Comparison of ENCODE assay signal across 8 cellular contexts in genomic region chr13:101520672-101521071, GRCh38.
A peak's percentile ranks its signal among the peaks of the same experiment; 100 is the strongest.
DNase-seq lines count a peak whose midpoint lies in the region; ATAC-seq and TF ChIP-seq lines count a peak whose summit lies in the region.

No MANE protein-coding gene starts in this region.

- no peaks in the 10 kb centered on the region; the same call in 1 of the 2 replicates for H3K36me3 ChIP-seq in Panc1 (ENCODE audit: control insufficient read depth, insufficient read depth, low read length)

- H3K4me1 ChIP-seq in Panc1 (ENCODE audit: control insufficient read depth, insufficient read depth, low read length): peaks cover 4% of the 10 kb centered on the region; the same call in 1 of the 2 replicates

- H3K9me3 Mint-ChIP-seq in CD4-positive, alpha-beta T cell: no peaks in the 10 kb centered on the region

- in situ Hi-C loops in Panc1 (cut with HindIII; ENCODE audit: low pct_unique_long_range_greater_than_20kb, low sequenced_read_pairs) (no loop called here), G401 (cut with HindIII; ENCODE audit: low sequenced_read_pairs) (no loop called here)

- BruUV-seq in Panc1 (replicated peaks; lab: Mats Ljungman, UMichigan): no TSS peak

- TF ChIP-seq CTCF in CD4-positive, alpha-beta T cell (IDR thresholded peaks at IDR 0.05): no peak
- no peak for TF ChIP-seq CTCF in Panc1 (IDR thresholded peaks at IDR 0.05)
- TF ChIP-seq CTCF in fibroblast of pulmonary artery (IDR thresholded peaks at IDR 0.05; ENCODE audit: low read length, missing control alignments): no peak

- peaks cover 10% of the 10 kb centered on the region for H3K4me1 Mint-ChIP-seq in CD4-positive, alpha-beta T cell (ENCODE audit: low read depth)

- H3K27ac Mint-ChIP-seq in CD4-positive, alpha-beta T cell: no peak overlapping the region

- POLR2A ChIA-PET in CD4-positive, alpha-beta T cell (lab: Charles Lee): no interaction called here
- POLR2A ChIA-PET in Panc1 (lab: Charles Lee): no interaction called here

- no peaks in the 10 kb centered on the region for H3K27me3 Mint-ChIP-seq in CD4-positive, alpha-beta T cell

- CTCF ChIA-PET in CD4-positive, alpha-beta T cell (lab: Charles Lee): no interaction called here
- CTCF ChIA-PET in Panc1 (lab: Charles Lee): no interaction called here

- H3K36me3 Mint-ChIP-seq in CD4-positive, alpha-beta T cell (ENCODE audit: low read depth): no peaks in the 10 kb centered on the region

- H3K27ac ChIP-seq in CD4-positive, alpha-beta T cell (ENCODE audit: low read depth, low read length): no peak overlapping the region
- 0 out of 2 replicates have a peak overlapping the region, but pooled peaks have one; percentile 17 for H3K27ac ChIP-seq in Panc1 (ENCODE audit: low read length)

- ATAC-seq in CD4-positive, alpha-beta T cell (ENCODE audit: poor library complexity): peak; percentile 43
- ATAC-seq in GM21529 (IDR thresholded peaks at IDR 0.05; ENCODE audit: unreplicated experiment) (peak; percentile 71), Panc1 (no peak)

- no peaks in the 10 kb centered on the region for H3K27me3 ChIP-seq in CD4-positive, alpha-beta T cell (ENCODE audit: control insufficient read depth, insufficient read depth, low read length)
- no peaks in the 10 kb centered on the region for H3K27me3 ChIP-seq in Panc1 (ENCODE audit: control insufficient read depth, insufficient read depth, low read length)

- H3K4me3 Mint-ChIP-seq in CD4-positive, alpha-beta T cell: no peak overlapping the region

- H3K4me3 ChIP-seq in Panc1 (ENCODE audit: low read depth in 2 of 2, low read length in 2 of 2) (no peak overlapping the region), fibroblast of pulmonary artery (replicated peaks; ENCODE audit: low read depth, low read length) (no peak overlapping the region)

- DNase-seq in CD4-positive, alpha-beta T cell: no peak
- DNase-seq in Panc1 (ENCODE audit: low read depth, low spot score): no peak
- DNase-seq in fibroblast of pulmonary artery (ENCODE audit: low read depth): peak; percentile 53
- no peak for DNase-seq in G401 (ENCODE audit: low spot score)
- no peak for DNase-seq in AG08396 (ENCODE audit: low spot score)
- no peak for DNase-seq in NCI-H748 treated with DMSO at 0.1 percent for 48 hours (lab: John Stamatoyannopoulos, UW)
- no peak for DNase-seq in anterior cingulate cortex (lab: John Stamatoyannopoulos, UW)

- intact Hi-C loops in CD4-positive, alpha-beta T cell (cut with DNase I, micrococcal nuclease): no loop called here
- intact Hi-C loops in Panc1 (cut with micrococcal nuclease; ENCODE audit: unreplicated experiment): no loop called here

- H3K9me3 ChIP-seq in CD4-positive, alpha-beta T cell (ENCODE audit: control insufficient read depth, low read length): no peaks in the 10 kb centered on the region
- H3K9me3 ChIP-seq in Panc1 (ENCODE audit: control insufficient read depth, insufficient read depth, low read depth, low read length): no peaks in the 10 kb centered on the region
